Comparison of ENCODE assay signal across 22 cellular contexts in the genomic region with DNA sequence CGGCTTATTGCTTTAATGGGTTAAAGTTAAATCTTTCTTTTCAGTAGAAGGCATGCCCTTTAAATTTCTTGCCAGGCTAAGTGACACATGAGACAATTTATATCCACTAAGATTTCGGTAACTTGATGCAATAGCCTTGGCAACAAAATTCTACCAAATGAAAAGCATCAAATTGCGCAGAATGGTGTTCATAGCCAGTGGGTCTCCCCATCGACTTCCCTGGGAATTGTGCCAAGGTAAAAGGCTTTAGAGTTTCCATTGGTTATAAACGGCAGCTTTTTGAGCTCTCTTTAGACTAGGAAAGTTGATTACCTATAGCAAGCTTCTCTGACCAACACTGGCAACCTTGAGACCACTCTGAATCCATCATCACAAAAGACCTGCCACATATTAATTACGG.
DNase-seq lines count a peak whose midpoint lies in the region; ATAC-seq and TF ChIP-seq lines count a peak whose summit lies in the region.
"Had no signal": no experiment of that assay in that cellular context is flagged by ENCODE, and none has a peak within 500 bp of the region (broad histone marks: within the 10 kb centered on the region; RNA-seq: fewer than 3 reads in every experiment).

No MANE protein-coding gene starts in this region.

- DNase-seq in NCI-H2171 treated with DMSO at 0.1 percent for 48 hours (lab: John Stamatoyannopoulos, UW) (peak; percentile 43), NCI-H2171 (lab: John Stamatoyannopoulos, UW) (no peak), NCI-H1436 treated with DMSO at 0.1 percent for 48 hours (lab: John Stamatoyannopoulos, UW) (peak; percentile 72), stomach (no peak), natural killer cell (no peak), esophagus muscularis mucosa (ENCODE audit: extremely low spot score) (no peak)
- DNase-seq: activated effector memory CD4-positive, alpha-beta T cell treated with anti-CD3 and anti-CD28 coated beads, Interleukin-2, amount 50 U/mL, for 16 hours; COR-L47; esophagus squamous epithelium; NCI-H2227 treated with DMSO at 0.1 percent for 48 hours; nucleus accumbens; Peyer's patch; stimulated activated CD4-positive, alpha-beta T cell treated with anti-CD3 and anti-CD28 coated beads, Interleukin-4, amount 100 ng/mL, for 4 hours; stimulated activated naive CD8-positive, alpha-beta T cell treated with anti-CD3 and anti-CD28 coated beads, Interleukin-15, Interleukin-2, amounts not matched to agents 100 U/mL and 50 U/mL, for 24 hours; upper lobe of left lung had no signal

- intact Hi-C loops in stomach (cut with DNase I; ENCODE audit: low total_unique reads): no loop called here
- intact Hi-C loops in natural killer cell (cut with micrococcal nuclease): no loop called here
- intact Hi-C loops in esophagus muscularis mucosa (cut with DNase I): no loop called here

- H3K4me1 ChIP-seq in stomach (peaks cover 41 to 81% (median 62%) of the 10 kb centered on the region in 4 donors), esophagus muscularis mucosa (peaks cover 0 to 75% (median 44%) of the 10 kb centered on the region in 4 donors)
- H3K4me1 ChIP-seq: SJSA1 had no signal

- H3K27me3 Mint-ChIP-seq in brain (no peaks in the 10 kb centered on the region), natural killer cell (ENCODE audit: low read depth in 2 of 2) (peaks cover 3 to 10% of the 10 kb centered on the region in 2 donors)

- H3K9me3 Mint-ChIP-seq in brain (no peaks in the 10 kb centered on the region), natural killer cell (no peaks in the 10 kb centered on the region)
- H3K9me3 Mint-ChIP-seq: T-helper 1 cell treated with Interleukin-12 subunit alpha and Interleukin-12 subunit beta and Interleukin-4 antibody, amounts not matched to agents 30 μg/mL and 1 μg/mL, for 36 hours had no signal

- peak overlapping the region in 2 of 5 experiments; percentile 14 to 38 for H3K4me3 Mint-ChIP-seq in brain
- H3K4me3 Mint-ChIP-seq in natural killer cell: no peak overlapping the region
- H3K4me3 Mint-ChIP-seq: T-helper 1 cell treated with Interleukin-12 subunit alpha and Interleukin-12 subunit beta and Interleukin-4 antibody, amounts not matched to agents 30 μg/mL and 1 μg/mL, for 36 hours had no signal

- peak overlapping the region in 3 of 5 donors; percentile 63 to 74 (median 65) for H3K27ac ChIP-seq in stomach
- no peak overlapping the region for H3K27ac ChIP-seq in esophagus muscularis mucosa (replicated peaks in 1 of 4)
- H3K27ac ChIP-seq: A549, coronary artery, KMS-11, Peyer's patch, SJSA1, upper lobe of left lung had no signal

- TF ChIP-seq EP300 in stomach (IDR thresholded peaks at IDR 0.05): no peak
- no peak for TF ChIP-seq EP300 in esophagus muscularis mucosa (IDR thresholded peaks at IDR 0.05)

- H3K36me3 ChIP-seq in stomach (no peaks in the 10 kb centered on the region), esophagus muscularis mucosa (no peaks in the 10 kb centered on the region)
- H3K36me3 ChIP-seq: esophagus squamous epithelium, Peyer's patch, SJSA1, upper lobe of left lung had no signal

- no peak for TF ChIP-seq CTCF in brain (conservative IDR thresholded peaks at IDR 0.05)
- no peak for TF ChIP-seq CTCF in stomach (IDR thresholded peaks at IDR 0.05)
- TF ChIP-seq CTCF in natural killer cell (IDR thresholded peaks at IDR 0.05): no peak
- TF ChIP-seq CTCF in esophagus muscularis mucosa (IDR thresholded peaks at IDR 0.05): no peak

- TF ChIP-seq POLR2A in stomach (IDR thresholded peaks at IDR 0.05) (no peak), esophagus muscularis mucosa (IDR thresholded peaks at IDR 0.05; ENCODE audit: low read depth) (no peak)

- H3K4me1 Mint-ChIP-seq in brain: peaks cover 76% of the 10 kb centered on the region
- H3K4me1 Mint-ChIP-seq in natural killer cell: no peaks in the 10 kb centered on the region

- H3K36me3 Mint-ChIP-seq in brain: no peaks in the 10 kb centered on the region
- no peaks in the 10 kb centered on the region for H3K36me3 Mint-ChIP-seq in natural killer cell

- H3K27me3 ChIP-seq in stomach (no peaks in the 10 kb centered on the region), esophagus muscularis mucosa (no peaks in the 10 kb centered on the region)
- H3K27me3 ChIP-seq: esophagus squamous epithelium, Peyer's patch, SJSA1, upper lobe of left lung had no signal

- ATAC-seq in GM18870 (IDR thresholded peaks at IDR 0.05; ENCODE audit: unreplicated experiment) (no peak), natural killer cell (no peak)
- ATAC-seq: A549; stimulated activated naive CD8-positive, alpha-beta T cell treated with anti-CD3 and anti-CD28 coated beads, Interleukin-15, Interleukin-2, amounts not matched to agents 100 U/mL and 50 U/mL, for 24 hours had no signal

- no peak overlapping the region for H3K4me3 ChIP-seq in stomach
- no peak overlapping the region for H3K4me3 ChIP-seq in esophagus muscularis mucosa
- H3K4me3 ChIP-seq: A549, coronary artery, esophagus squamous epithelium, Peyer's patch, SJSA1, upper lobe of left lung had no signal

- H3K9me3 ChIP-seq in stomach: no peaks in the 10 kb centered on the region
- H3K9me3 ChIP-seq in esophagus muscularis mucosa: no peaks in the 10 kb centered on the region
- H3K9me3 ChIP-seq: A549, esophagus squamous epithelium, Peyer's patch, SJSA1, upper lobe of left lung had no signal

- 53 to 72% (median 64%) methylated on average over 6 of the region's 6 CpGs for WGBS in stomach, 5 donors
- WGBS in esophagus muscularis mucosa: 68% methylated on average over 6 of the region's 6 CpGs

- peak overlapping the region in 3 of 5 experiments; percentile 3 to 79 (median 63) for H3K27ac Mint-ChIP-seq in brain
- H3K27ac Mint-ChIP-seq in natural killer cell: no peak overlapping the region
- H3K27ac Mint-ChIP-seq: T-helper 1 cell treated with Interleukin-12 subunit alpha and Interleukin-12 subunit beta and Interleukin-4 antibody, amounts not matched to agents 30 μg/mL and 1 μg/mL, for 36 hours had no signal

Comparison
In these comparisons a context has a peak if more than half of its experiments do, and no peak if none do; other contexts are left out.
1. DNase-seq: peak in NCI-H2171 treated with DMSO at 0.1 percent for 48 hours (single experiment) and NCI-H1436 treated with DMSO at 0.1 percent for 48 hours (single experiment); none in NCI-H2171 (single experiment), stomach (single experiment), natural killer cell (single experiment) and esophagus muscularis mucosa (single experiment).
2. H3K27ac Mint-ChIP-seq: peak in brain (3 of 5); none in natural killer cell (0 of 2).
3. H3K27ac ChIP-seq: peak in stomach (3 of 5); none in esophagus muscularis mucosa (0 of 4).